20 cellular contexts compared by ENCODE assay signal in genomic region chr10:50447691-50448090, GRCh38.
DNase-seq lines count a peak whose midpoint lies in the region; ATAC-seq and TF ChIP-seq lines count a peak whose summit lies in the region.
"Had no signal": no experiment of that assay in that cellular context is flagged by ENCODE, and none has a peak within 500 bp of the region (broad histone marks: within the 10 kb centered on the region; RNA-seq: fewer than 3 reads in every experiment).

No MANE protein-coding gene starts in this region.

- intact Hi-C loops in mammary epithelial cell (cut with micrococcal nuclease) (no loop called here), breast epithelium (cut with DNase I; ENCODE audit: low total_unique reads) (loop anchor here (10.0 kb wide), 1 partner anchor 653 kb away; no protein-coding TSS in a partner anchor), HCT116 (cut with micrococcal nuclease) (no loop called here)

- TF ChIP-seq POLR2A in breast epithelium (IDR thresholded peaks at IDR 0.05) (no peak), HCT116 (IDR thresholded peaks at IDR 0.05; ENCODE audit: borderline replicate concordance, extremely low read depth, insufficient read depth, insufficient read length) (no peak)

- H3K9ac ChIP-seq in mammary epithelial cell (ENCODE audit: insufficient read depth, low read length) (no peak overlapping the region), HCT116 (ENCODE audit: low read length) (no peak overlapping the region)

- ATAC-seq in HCT116, result no peak
- ATAC-seq: A549, HepG2 had no signal

- H3K27ac ChIP-seq in mammary epithelial cell (ENCODE audit: insufficient read depth, low read depth, low read length) (no peak overlapping the region), breast epithelium (no peak overlapping the region), HCT116 (ENCODE audit: low read depth, low read length) (no peak overlapping the region)
- H3K27ac ChIP-seq: A549 had no signal

- no peak overlapping the region for H2AFZ ChIP-seq in mammary epithelial cell (ENCODE audit: low read depth, low read length)
- no peak overlapping the region for H2AFZ ChIP-seq in HCT116 (ENCODE audit: low read depth, low read length, poor library complexity, severe bottlenecking)

- dilution Hi-C loops in mammary epithelial cell (cut with HindIII; ENCODE audit: low sequenced_read_pairs), result no loop called here

- BruUV-seq in mammary epithelial cell (replicated peaks; lab: Mats Ljungman, UMichigan) (no TSS peak), HCT116 (replicated peaks; lab: Mats Ljungman, UMichigan) (no TSS peak)

- no peaks in the 10 kb centered on the region for H3K9me2 ChIP-seq in HCT116 (ENCODE audit: insufficient read depth)

- no peaks in the 10 kb centered on the region for H3K36me3 ChIP-seq in mammary epithelial cell (ENCODE audit: insufficient read depth, low read length)
- H3K36me3 ChIP-seq in breast epithelium, result no peaks in the 10 kb centered on the region
- no peaks in the 10 kb centered on the region for H3K36me3 ChIP-seq in HCT116 (ENCODE audit: control insufficient read depth in 1 of 2, insufficient read depth in 2 of 2, low read length in 2 of 2)

- H3K9me3 ChIP-seq in mammary epithelial cell (replicated peaks; ENCODE audit: insufficient read depth, low read length) (no peaks in the 10 kb centered on the region), breast epithelium (no peaks in the 10 kb centered on the region), HCT116 (ENCODE audit: control insufficient read depth in 1 of 2, insufficient read depth in 1 of 2, low read depth in 1 of 2, low read length in 2 of 2) (no peaks in the 10 kb centered on the region; a peak in 1 of 4 replicates)
- H3K9me3 ChIP-seq: A549 had no signal

- no peaks in the 10 kb centered on the region for H3K27me3 ChIP-seq in mammary epithelial cell (ENCODE audit: insufficient read depth, low read length)
- H3K27me3 ChIP-seq in breast epithelium, result no peaks in the 10 kb centered on the region
- no peaks in the 10 kb centered on the region for H3K27me3 ChIP-seq in HCT116 (ENCODE audit: insufficient read depth, low read length)

- H3K79me2 ChIP-seq in mammary epithelial cell (ENCODE audit: insufficient read depth, low read length) (no peaks in the 10 kb centered on the region), HCT116 (ENCODE audit: insufficient read depth, low read length) (no peaks in the 10 kb centered on the region)

- POLR2A ChIA-PET in HCT116 (lab: Charles Lee), result no interaction called here
- POLR2A ChIA-PET in GM10248 (lab: Yijun Ruan, JAX), result no interaction called here

- TF ChIP-seq RAD21 in HCT116 (IDR thresholded peaks at IDR 0.05; ENCODE audit: low read depth), result no peak

- RAD21 ChIA-PET in HCT116 (lab: Charles Lee; ENCODE audit: low non-redundant PET in 1 of 2, low total read pairs in 2 of 2, uncharacterized antibody in 2 of 2, unreplicated experiment in 2 of 2), result no interaction called here

- H3K4me1 ChIP-seq in mammary epithelial cell (ENCODE audit: insufficient read depth, low read length) (peaks cover 5% of the 10 kb centered on the region), breast epithelium (no peaks in the 10 kb centered on the region), HCT116 (ENCODE audit: control insufficient read depth in 1 of 2, insufficient read depth in 2 of 2, low read length in 2 of 2) (peaks cover 0 to 17% of the 10 kb centered on the region in 2 experiments; a peak in 2 of 4 replicates)
- H3K4me1 ChIP-seq: A549 had no signal

- CTCF ChIA-PET in mammary epithelial cell (lab: Charles Lee; ENCODE audit: low non-redundant PET), result no interaction called here
- CTCF ChIA-PET in HCT116 (lab: Charles Lee), result no interaction called here
- CTCF ChIA-PET in GM10248 (lab: Yijun Ruan, JAX), result no interaction called here

- H3K4me3 ChIP-seq in mammary epithelial cell (replicated peaks in 1 of 3; ENCODE audit: insufficient read depth in 1 of 3, low read depth in 2 of 3, low read length in 3 of 3) (no peak overlapping the region), breast epithelium (no peak overlapping the region), HCT116 (replicated peaks in 1 of 2; ENCODE audit: low read depth in 1 of 2, low read length in 2 of 2) (no peak overlapping the region)
- H3K4me3 ChIP-seq: A549 had no signal

- DNase-seq in mammary epithelial cell, result peak; percentile 48
- DNase-seq in breast epithelium (ENCODE audit: low spot score in 2 of 2), result no peak
- DNase-seq in HCT116 (ENCODE audit: low read depth, low spot score), result no peak
- peak; percentile 40 for DNase-seq in RPMI7951 (ENCODE audit: low read depth)
- DNase-seq in iris pigment epithelial cell (ENCODE audit: low read depth), result peak; percentile 20
- no peak for DNase-seq in LoVo (ENCODE audit: low spot score)
- no peak for DNase-seq in GM10248 (ENCODE audit: extremely low spot score)
- no peak for DNase-seq in activated CD4-positive, CD25-positive, alpha-beta regulatory T cell (lab: John Stamatoyannopoulos, UW)
- DNase-seq: COR-L47, DMS79, HFFc6, KBM-7, NCI-H1417, NCI-H1694 treated with DMSO at 0.1 percent for 48 hours, NCI-H2081 treated with DMSO at 0.1 percent for 48 hours, NCI-H2171 treated with DMSO at 0.1 percent for 48 hours, NCI-H524 treated with DMSO at 0.1 percent for 48 hours, Right ventricle myocardium superior had no signal

- H3K4me2 ChIP-seq in mammary epithelial cell (ENCODE audit: insufficient read depth, low read depth, low read length), result no peak overlapping the region
- H3K4me2 ChIP-seq in HCT116 (ENCODE audit: low read length), result peak overlapping the region; percentile 14; the same call in 1 of the 2 replicates
- H3K4me2 ChIP-seq: A549 had no signal

- no peak for TF ChIP-seq CTCF in mammary epithelial cell (conservative IDR thresholded peaks at IDR 0.05 in 1 of 2, IDR thresholded peaks at IDR 0.05 in 1 of 2; ENCODE audit: extremely low read depth in 1 of 2, insufficient read depth in 1 of 2, low read depth in 1 of 2, low read length in 2 of 2)
- no peak for TF ChIP-seq CTCF in breast epithelium (IDR thresholded peaks at IDR 0.05)
- no peak for TF ChIP-seq CTCF in HCT116 (IDR thresholded peaks at IDR 0.05 in 2 of 3, conservative IDR thresholded peaks at IDR 0.05 in 1 of 3; ENCODE audit: borderline replicate concordance in 1 of 3, insufficient read depth in 1 of 3, low read depth in 2 of 3, low read length in 2 of 3)
- no peak for TF ChIP-seq CTCF in GM10248 (IDR thresholded peaks at IDR 0.05; ENCODE audit: control extremely low read depth, extremely low read depth, low read depth, missing control alignments)

- in situ Hi-C loops in mammary epithelial cell (cut with MboI; ENCODE audit: low sequenced_read_pairs in 2 of 2), result no loop called here

- no peaks in the 10 kb centered on the region for H4K20me1 ChIP-seq in mammary epithelial cell (ENCODE audit: insufficient read depth, low read length)
- no peaks in the 10 kb centered on the region for H4K20me1 ChIP-seq in HCT116 (ENCODE audit: insufficient read depth)

TF ChIP-seq in HCT116, 20 proteins besides CTCF, POLR2A, EP300 and RAD21 (continues in another document):
- TF ChIP-seq, protein P1, sequence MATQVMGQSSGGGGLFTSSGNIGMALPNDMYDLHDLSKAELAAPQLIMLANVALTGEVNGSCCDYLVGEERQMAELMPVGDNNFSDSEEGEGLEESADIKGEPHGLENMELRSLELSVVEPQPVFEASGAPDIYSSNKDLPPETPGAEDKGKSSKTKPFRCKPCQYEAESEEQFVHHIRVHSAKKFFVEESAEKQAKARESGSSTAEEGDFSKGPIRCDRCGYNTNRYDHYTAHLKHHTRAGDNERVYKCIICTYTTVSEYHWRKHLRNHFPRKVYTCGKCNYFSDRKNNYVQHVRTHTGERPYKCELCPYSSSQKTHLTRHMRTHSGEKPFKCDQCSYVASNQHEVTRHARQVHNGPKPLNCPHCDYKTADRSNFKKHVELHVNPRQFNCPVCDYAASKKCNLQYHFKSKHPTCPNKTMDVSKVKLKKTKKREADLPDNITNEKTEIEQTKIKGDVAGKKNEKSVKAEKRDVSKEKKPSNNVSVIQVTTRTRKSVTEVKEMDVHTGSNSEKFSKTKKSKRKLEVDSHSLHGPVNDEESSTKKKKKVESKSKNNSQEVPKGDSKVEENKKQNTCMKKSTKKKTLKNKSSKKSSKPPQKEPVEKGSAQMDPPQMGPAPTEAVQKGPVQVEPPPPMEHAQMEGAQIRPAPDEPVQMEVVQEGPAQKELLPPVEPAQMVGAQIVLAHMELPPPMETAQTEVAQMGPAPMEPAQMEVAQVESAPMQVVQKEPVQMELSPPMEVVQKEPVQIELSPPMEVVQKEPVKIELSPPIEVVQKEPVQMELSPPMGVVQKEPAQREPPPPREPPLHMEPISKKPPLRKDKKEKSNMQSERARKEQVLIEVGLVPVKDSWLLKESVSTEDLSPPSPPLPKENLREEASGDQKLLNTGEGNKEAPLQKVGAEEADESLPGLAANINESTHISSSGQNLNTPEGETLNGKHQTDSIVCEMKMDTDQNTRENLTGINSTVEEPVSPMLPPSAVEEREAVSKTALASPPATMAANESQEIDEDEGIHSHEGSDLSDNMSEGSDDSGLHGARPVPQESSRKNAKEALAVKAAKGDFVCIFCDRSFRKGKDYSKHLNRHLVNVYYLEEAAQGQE (IDR thresholded peaks at IDR 0.05; ENCODE audit: low read depth), result no peak
- TF ChIP-seq FOSL1 (IDR thresholded peaks at IDR 0.05; ENCODE audit: low read depth) (no peak), SRF (IDR thresholded peaks at IDR 0.05; ENCODE audit: low read depth) (no peak), TCF7L2 (IDR thresholded peaks at IDR 0.05; ENCODE audit: borderline replicate concordance, extremely low read depth, insufficient read depth, insufficient read length) (no peak), CBX3 (IDR thresholded peaks at IDR 0.05; ENCODE audit: low read depth) (no peak), ZNF274 (IDR thresholded peaks at IDR 0.05; ENCODE audit: low read depth, low read length) (no peak), EZH2phosphoT487 (IDR thresholded peaks at IDR 0.05; ENCODE audit: borderline replicate concordance) (no peak), SIN3A (IDR thresholded peaks at IDR 0.05; ENCODE audit: low read depth) (no peak)
- TF ChIP-seq, protein P2, sequence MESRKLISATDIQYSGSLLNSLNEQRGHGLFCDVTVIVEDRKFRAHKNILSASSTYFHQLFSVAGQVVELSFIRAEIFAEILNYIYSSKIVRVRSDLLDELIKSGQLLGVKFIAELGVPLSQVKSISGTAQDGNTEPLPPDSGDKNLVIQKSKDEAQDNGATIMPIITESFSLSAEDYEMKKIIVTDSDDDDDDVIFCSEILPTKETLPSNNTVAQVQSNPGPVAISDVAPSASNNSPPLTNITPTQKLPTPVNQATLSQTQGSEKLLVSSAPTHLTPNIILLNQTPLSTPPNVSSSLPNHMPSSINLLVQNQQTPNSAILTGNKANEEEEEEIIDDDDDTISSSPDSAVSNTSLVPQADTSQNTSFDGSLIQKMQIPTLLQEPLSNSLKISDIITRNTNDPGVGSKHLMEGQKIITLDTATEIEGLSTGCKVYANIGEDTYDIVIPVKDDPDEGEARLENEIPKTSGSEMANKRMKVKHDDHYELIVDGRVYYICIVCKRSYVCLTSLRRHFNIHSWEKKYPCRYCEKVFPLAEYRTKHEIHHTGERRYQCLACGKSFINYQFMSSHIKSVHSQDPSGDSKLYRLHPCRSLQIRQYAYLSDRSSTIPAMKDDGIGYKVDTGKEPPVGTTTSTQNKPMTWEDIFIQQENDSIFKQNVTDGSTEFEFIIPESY (IDR thresholded peaks at IDR 0.05; ENCODE audit: extremely low read depth, insufficient replicate concordance, low read length), result no peak

Comparison
In these comparisons a context has a peak if more than half of its experiments do, and no peak if none do; other contexts are left out.
1. DNase-seq: peak in mammary epithelial cell (single experiment), RPMI7951 (single experiment) and iris pigment epithelial cell (single experiment); none in breast epithelium (0 of 2), HCT116 (single experiment), LoVo (single experiment), GM10248 (single experiment) and activated CD4-positive, CD25-positive, alpha-beta regulatory T cell (0 of 4).